In the genomic region with DNA sequence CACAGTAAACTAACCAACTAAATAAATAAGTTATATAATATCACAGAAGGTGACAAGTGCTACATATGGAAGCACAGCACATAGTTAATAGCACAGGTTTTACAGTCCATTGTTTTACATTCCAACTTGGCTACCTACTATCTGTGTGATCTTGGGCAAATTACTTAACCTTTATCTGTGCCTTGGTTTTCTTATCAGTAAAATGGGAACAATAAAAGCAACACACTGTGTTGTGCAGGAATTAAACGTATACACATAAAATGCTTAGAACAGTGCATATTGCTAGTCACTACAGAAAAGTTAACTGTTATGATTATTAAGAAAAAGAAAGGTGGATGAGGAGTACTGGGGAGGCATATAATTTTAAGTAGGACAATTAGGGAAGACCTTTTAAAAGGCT, we compare ENCODE assay signal across 35 cellular contexts. TPM values are rescaled to one million over a fixed set of nuclear protein-coding genes. Genes with fewer than 3 reads are reported as not detected.
DNase-seq lines count a peak whose midpoint lies in the region; ATAC-seq, FAIRE-seq and TF ChIP-seq lines count a peak whose summit lies in the region.
"Had no signal": no experiment of that assay in that cellular context is flagged by ENCODE, and none has a peak within 500 bp of the region (broad histone marks: within the 10 kb centered on the region; RNA-seq: fewer than 3 reads in every experiment).

No MANE protein-coding gene starts in this region.

- no peak overlapping the region for H3K4me3 ChIP-seq in HepG2 (replicated peaks in 1 of 3; ENCODE audit: insufficient read depth in 1 of 3, low read depth in 2 of 3, low read length in 3 of 3)
- H3K4me3 ChIP-seq in right lobe of liver, result no peak overlapping the region
- H3K4me3 ChIP-seq in K562, result no peak overlapping the region
- H3K4me3 ChIP-seq in hepatocyte, result no peak overlapping the region
- H3K4me3 ChIP-seq: A549; BLaER1; BLaER1 treated with 17β-estradiol and CSF1 and Interleukin-3, amounts not matched to agents 10 nM and 100 nM had no signal

- H3K9me3 Mint-ChIP-seq in stimulated activated effector memory CD8-positive, alpha-beta T cell treated with anti-CD3 and anti-CD28 coated beads, Interleukin-12 subunit alpha, Interleukin-12 subunit beta, amount 100 ng/mL, for 72 hours, result no peaks in the 10 kb centered on the region
- H3K9me3 Mint-ChIP-seq: CD14-positive monocyte; CD4-positive, alpha-beta memory T cell; CD4-positive, alpha-beta T cell; CD4-positive, CD25-positive, alpha-beta regulatory T cell; CD8-positive, alpha-beta memory T cell; CD8-positive, alpha-beta T cell had no signal

- DNase-seq in HepG2 (ENCODE audit: low spot score) (no peak), right lobe of liver (no peak), K562 (ENCODE audit: extremely low read depth in 1 of 4, low spot score in 3 of 4) (no peak), hepatocyte (ENCODE audit: low spot score) (no peak)
- DNase-seq in stimulated activated effector memory CD8-positive, alpha-beta T cell treated with anti-CD3 and anti-CD28 coated beads, Interleukin-12 subunit alpha, Interleukin-12 subunit beta, amount 100 ng/mL, for 72 hours (ENCODE audit: low spot score in 2 of 2), result no peak
- DNase-seq: 8988T; ACHN; AML-193; BE2C; C1 segment of cervical spinal cord; Caco-2; Calu3; CD4-positive, alpha-beta memory T cell; CD4-positive, alpha-beta T cell; CD4-positive, CD25-positive, alpha-beta regulatory T cell; CD8-positive, alpha-beta memory T cell; CD8-positive, alpha-beta T cell; COR-L47; DMS 273 treated with DMSO at 0.1 percent for 48 hours; DMS153; DMS53; DMS79; DMS79 treated with DMSO at 0.1 percent for 48 hours; DND-41; EL had no signal

- H3K4me1 ChIP-seq in HepG2 (ENCODE audit: insufficient read depth, low read length), result no peaks in the 10 kb centered on the region
- H3K4me1 ChIP-seq in right lobe of liver, result peaks cover 0 to 4% (median 0%) of the 10 kb centered on the region in 4 donors
- no peaks in the 10 kb centered on the region for H3K4me1 ChIP-seq in K562 (replicated peaks in 1 of 2; ENCODE audit: control insufficient read depth in 2 of 2, insufficient read depth in 2 of 2, low read length in 2 of 2)
- H3K4me1 ChIP-seq in hepatocyte (ENCODE audit: insufficient read depth), result no peaks in the 10 kb centered on the region
- H3K4me1 ChIP-seq: A549; BE2C; BLaER1; BLaER1 treated with 17β-estradiol and CSF1 and Interleukin-3, amounts not matched to agents 10 nM and 100 nM; Caco-2 had no signal

- intact Hi-C loops in HepG2 (cut with micrococcal nuclease; ENCODE audit: unreplicated experiment), result no loop called here
- intact Hi-C loops in right lobe of liver (cut with DNase I), result no loop called here
- intact Hi-C loops in K562 (cut with micrococcal nuclease), result no loop called here

- BruUV-seq in HepG2 (replicated peaks; lab: Mats Ljungman, UMichigan) (no TSS peak), K562 (replicated peaks; lab: Mats Ljungman, UMichigan) (no TSS peak)

- ATAC-seq in HepG2 (no peak), right lobe of liver (no peak), K562 (no peak), GM21825 (IDR thresholded peaks at IDR 0.05; ENCODE audit: unreplicated experiment) (no peak)
- ATAC-seq in stimulated activated effector memory CD8-positive, alpha-beta T cell treated with anti-CD3 and anti-CD28 coated beads, Interleukin-12 subunit alpha, Interleukin-12 subunit beta, amount 100 ng/mL, for 72 hours, result no peak
- ATAC-seq: A549; CD8-positive, alpha-beta T cell had no signal

- POLR2A ChIA-PET in HepG2 (lab: Yijun Ruan, JAX) (no interaction called here), K562 (lab: Yijun Ruan, JAX) (interaction anchor here (1.0 kb wide), 1 partner anchor 12 kb away, joined by 4 read pairs; no protein-coding TSS in a partner anchor)

- TF ChIP-seq CTCF in HepG2 (CRISPR knock-in tag; IDR thresholded peaks at IDR 0.05), result no peak
- TF ChIP-seq CTCF in right lobe of liver (IDR thresholded peaks at IDR 0.05), result no peak
- TF ChIP-seq CTCF in K562 (IDR thresholded peaks at IDR 0.05 in 2 of 3, conservative IDR thresholded peaks at IDR 0.05 in 1 of 3; ENCODE audit: insufficient read depth in 2 of 3, low read depth in 1 of 3, low read length in 3 of 3), result no peak
- TF ChIP-seq CTCF in hepatocyte (IDR thresholded peaks at IDR 0.05; ENCODE audit: poor library complexity), result no peak

- H3K9me3 ChIP-seq in HepG2 (ENCODE audit: low read length) (no peaks in the 10 kb centered on the region), right lobe of liver (no peaks in the 10 kb centered on the region), K562 (replicated peaks; ENCODE audit: control insufficient read depth, insufficient read depth, low read depth, low read length) (no peaks in the 10 kb centered on the region), hepatocyte (ENCODE audit: low read depth) (no peaks in the 10 kb centered on the region)
- H3K9me3 ChIP-seq: A549; BE2C; BLaER1; BLaER1 treated with 17β-estradiol and CSF1 and Interleukin-3, amounts not matched to agents 10 nM and 100 nM; Caco-2 had no signal

- H3K27ac Mint-ChIP-seq in stimulated activated effector memory CD8-positive, alpha-beta T cell treated with anti-CD3 and anti-CD28 coated beads, Interleukin-12 subunit alpha, Interleukin-12 subunit beta, amount 100 ng/mL, for 72 hours, result peak overlapping the region; percentile 7
- H3K27ac Mint-ChIP-seq: B cell; CD4-positive, alpha-beta T cell; CD8-positive, alpha-beta T cell had no signal

- H3K79me2 ChIP-seq in HepG2 (ENCODE audit: insufficient read depth, low read length), result no peaks in the 10 kb centered on the region
- no peaks in the 10 kb centered on the region for H3K79me2 ChIP-seq in K562 (ENCODE audit: control insufficient read depth, insufficient read depth, low read length)
- no peaks in the 10 kb centered on the region for H3K79me2 ChIP-seq in hepatocyte

- no peak overlapping the region for H3K4me3 Mint-ChIP-seq in stimulated activated effector memory CD8-positive, alpha-beta T cell treated with anti-CD3 and anti-CD28 coated beads, Interleukin-12 subunit alpha, Interleukin-12 subunit beta, amount 100 ng/mL, for 72 hours
- H3K4me3 Mint-ChIP-seq: B cell; CD14-positive monocyte; CD4-positive, alpha-beta memory T cell; CD4-positive, alpha-beta T cell; CD4-positive, CD25-positive, alpha-beta regulatory T cell; CD8-positive, alpha-beta memory T cell; CD8-positive, alpha-beta T cell had no signal

- no peaks in the 10 kb centered on the region for H3K4me1 Mint-ChIP-seq in stimulated activated effector memory CD8-positive, alpha-beta T cell treated with anti-CD3 and anti-CD28 coated beads, Interleukin-12 subunit alpha, Interleukin-12 subunit beta, amount 100 ng/mL, for 72 hours
- H3K4me1 Mint-ChIP-seq: B cell; CD14-positive monocyte; CD4-positive, alpha-beta memory T cell; CD8-positive, alpha-beta memory T cell had no signal

- in situ Hi-C loops in HepG2 (cut with HindIII; ENCODE audit: extremely low pct_ligation_motif_present, low pct_unique_long_range_greater_than_20kb), result no loop called here
- in situ Hi-C loops in K562 (cut with MboI), result no loop called here

- H3K4me2 ChIP-seq in HepG2 (ENCODE audit: low read depth, low read length) (no peak overlapping the region), K562 (ENCODE audit: insufficient read depth, low read length) (no peak overlapping the region), hepatocyte (no peak overlapping the region)
- H3K4me2 ChIP-seq: A549; BLaER1; BLaER1 treated with 17β-estradiol and CSF1 and Interleukin-3, amounts not matched to agents 10 nM and 100 nM had no signal

- no peak overlapping the region for H3K9ac ChIP-seq in HepG2 (ENCODE audit: insufficient read depth, low read depth, low read length)
- H3K9ac ChIP-seq in K562 (ENCODE audit: insufficient read depth in 1 of 2, low read depth in 2 of 2, low read length in 2 of 2), result no peak overlapping the region
- H3K9ac ChIP-seq: BLaER1; BLaER1 treated with 17β-estradiol and CSF1 and Interleukin-3, amounts not matched to agents 10 nM and 100 nM had no signal

- WGBS in HepG2 (ENCODE audit: low lambda C conversion rate), result 100% methylated on average over 1 of the region's 1 CpG
- WGBS in right lobe of liver (ENCODE audit: insufficient coverage, low coverage, low lambda C conversion rate, missing lambda C conversion rate), result 77% methylated on average over 1 of the region's 1 CpG
- WGBS in K562 (ENCODE audit: insufficient coverage, low coverage, missing lambda C conversion rate), result 62% methylated on average over 1 of the region's 1 CpG
- WGBS in hepatocyte (ENCODE audit: low lambda C conversion rate, missing lambda C conversion rate), result 84% methylated on average over 1 of the region's 1 CpG

- H3K27ac ChIP-seq in HepG2 (ENCODE audit: extremely low read length, insufficient read depth, low read length) (no peak overlapping the region), right lobe of liver (no peak overlapping the region), K562 (ENCODE audit: extremely low read depth, low read depth, low read length) (no peak overlapping the region), hepatocyte (no peak overlapping the region)
- H3K27ac ChIP-seq: 22Rv1; A549; BLaER1; BLaER1 treated with 17β-estradiol and CSF1 and Interleukin-3, amounts not matched to agents 10 nM and 100 nM; C4-2B had no signal

- H4K20me1 ChIP-seq in HepG2 (ENCODE audit: insufficient read depth, low read length), result no peaks in the 10 kb centered on the region; the same call in 1 of the 2 replicates
- H4K20me1 ChIP-seq in K562 (replicated peaks; ENCODE audit: control insufficient read depth, insufficient read depth, low read length), result no peaks in the 10 kb centered on the region
- H4K20me1 ChIP-seq in hepatocyte (ENCODE audit: insufficient read depth, poor library complexity, severe bottlenecking), result no peaks in the 10 kb centered on the region
- H4K20me1 ChIP-seq: BLaER1; BLaER1 treated with 17β-estradiol and CSF1 and Interleukin-3, amounts not matched to agents 10 nM and 100 nM had no signal

- H2AFZ ChIP-seq in HepG2 (ENCODE audit: low read length) (no peak overlapping the region), K562 (ENCODE audit: low read depth, low read length) (no peak overlapping the region), hepatocyte (no peak overlapping the region)

- no peaks in the 10 kb centered on the region for H3K9me2 ChIP-seq in hepatocyte (replicated peaks; ENCODE audit: insufficient read depth)

- TF ChIP-seq RAD21 in HepG2 (CRISPR knock-in tag; IDR thresholded peaks at IDR 0.05) (no peak), K562 (CRISPR knock-in tag; conservative IDR thresholded peaks at IDR 0.05 in 1 of 2, IDR thresholded peaks at IDR 0.05 in 1 of 2) (no peak)

- H3K27me3 ChIP-seq in HepG2 (ENCODE audit: control insufficient read depth in 1 of 2, insufficient read depth in 2 of 2, low read length in 2 of 2) (no peaks in the 10 kb centered on the region), right lobe of liver (no peaks in the 10 kb centered on the region), K562 (ENCODE audit: control insufficient read depth in 2 of 2, insufficient read depth in 2 of 2, low read length in 2 of 2) (no peaks in the 10 kb centered on the region), hepatocyte (no peaks in the 10 kb centered on the region)
- H3K27me3 ChIP-seq: BE2C; BLaER1; BLaER1 treated with 17β-estradiol and CSF1 and Interleukin-3, amounts not matched to agents 10 nM and 100 nM had no signal

- TF ChIP-seq POLR2A in HepG2 (IDR thresholded peaks at IDR 0.05; ENCODE audit: insufficient read depth in 1 of 2, low read depth in 2 of 2, low read length in 2 of 2), result no peak
- no peak for TF ChIP-seq POLR2A in right lobe of liver (IDR thresholded peaks at IDR 0.05)
- TF ChIP-seq POLR2A in K562 (conservative IDR thresholded peaks at IDR 0.05), result no peak

- FAIRE-seq in HepG2 (lab: Jason Lieb, UNC) (no peak), K562 (lab: Jason Lieb, UNC) (no peak)
- FAIRE-seq: A204.1, A549, D721Med had no signal

- no peaks in the 10 kb centered on the region for H3K36me3 Mint-ChIP-seq in stimulated activated effector memory CD8-positive, alpha-beta T cell treated with anti-CD3 and anti-CD28 coated beads, Interleukin-12 subunit alpha, Interleukin-12 subunit beta, amount 100 ng/mL, for 72 hours

- TF ChIP-seq EP300 in HepG2 (IDR thresholded peaks at IDR 0.05; ENCODE audit: low read depth in 2 of 2, low read length in 2 of 2), result no peak
- TF ChIP-seq EP300 in HepG2 (CRISPR knock-in tag; IDR thresholded peaks at IDR 0.05; ENCODE audit: borderline replicate concordance), result no peak
- TF ChIP-seq EP300 in K562 (IDR thresholded peaks at IDR 0.05; ENCODE audit: low read length), result no peak

- H3K36me3 ChIP-seq in HepG2 (replicated peaks in 1 of 2; ENCODE audit: control insufficient read depth in 1 of 2, insufficient read depth in 2 of 2, low read length in 2 of 2), result peaks cover 0 to 11% of the 10 kb centered on the region in 2 experiments; a peak in 1 of 5 replicates
- no peaks in the 10 kb centered on the region for H3K36me3 ChIP-seq in right lobe of liver
- H3K36me3 ChIP-seq in K562 (ENCODE audit: control insufficient read depth, insufficient read depth, low read length), result peaks cover 21% of the 10 kb centered on the region; the same call in 1 of the 3 replicates
- H3K36me3 ChIP-seq in hepatocyte (replicated peaks; ENCODE audit: insufficient read depth, low read depth), result no peaks in the 10 kb centered on the region

- H3K9me1 ChIP-seq in K562 (ENCODE audit: control insufficient read depth, insufficient read depth, low read length), result no peaks in the 10 kb centered on the region

- CTCF ChIA-PET in HepG2 (lab: Yijun Ruan, JAX; ENCODE audit: low intra/inter-chr PET ratio, low total read pairs), result no interaction called here
- CTCF ChIA-PET in K562 (lab: Yijun Ruan, JAX; ENCODE audit: low intra/inter-chr PET ratio), result no interaction called here

RNA-seq across cellular contexts. Expression of a gene that starts 42.8 kb away (rescaled TPM):
- total RNA-seq in HepG2 (2016; rRNA removed; fragmentation: Illumina TruSeq; extraction: Trizol) (15.9 and 21.5 TPM in 2 replicates), right lobe of liver (10 to 100 TPM; 10.2 to 16.2 (median 12.5) TPM), K562 (2014; rRNA removed) (8.5 and 9.6 TPM in 2 replicates), K562 (2014; rRNA removed; fragmentation: Illumina TruSeq; extraction: Trizol) (7.3 and 10.2 TPM in 2 replicates), K562 (2015; rRNA removed; fragmentation: Illumina TruSeq; extraction: Trizol) (7.4 and 7.9 TPM in 2 replicates), K562 (2021) (9.5 and 10.5 TPM in 2 replicates), hepatocyte (12.9 and 15.2 TPM in 2 replicates)
- 4.8 and 5.5 TPM in 2 replicates for total RNA-seq in HepG2 (2016; cell fraction: cytosol; rRNA removed; fragmentation: Illumina TruSeq; extraction: Trizol; ENCODE audit: low read depth)
- 16.2 and 20.8 TPM in 2 replicates for total RNA-seq in HepG2 (2016; cell fraction: insoluble cytoplasmic fraction; rRNA removed; fragmentation: Illumina TruSeq; extraction: Trizol)
- 9.3 and 10.8 TPM in 2 replicates for total RNA-seq in HepG2 (2016; cell fraction: membrane; rRNA removed; fragmentation: Illumina TruSeq; extraction: Trizol)
- 14.3 and 19.2 TPM in 2 replicates for total RNA-seq in HepG2 (2016; cell fraction: nucleus; rRNA removed; fragmentation: Illumina TruSeq; extraction: Trizol)
- polyA plus RNA-seq in HepG2 (2011; rRNA removed) (12.3 and 12.7 TPM in 2 replicates), K562 (2011; rRNA removed) (15.9 and 18.9 TPM in 2 replicates), K562 (2014; fragmentation: Illumina TruSeq; extraction: Trizol) (6.6 and 8.5 TPM in 2 replicates), K562 (2014; fragmentation: Nextera tagmentation; extraction: Ambion mirVana) (1 to 10 TPM; 2.9 to 3.9 TPM), K562 (2014; rRNA removed) (11.0 and 11.8 TPM in 2 replicates), hepatocyte (10.1 and 13.8 TPM in 2 replicates)
- 8.2 and 8.4 TPM in 2 replicates for polyA plus RNA-seq in HepG2 (2011; cell fraction: cytosol; rRNA removed)
- 46.1 and 49.0 TPM in 2 replicates for polyA plus RNA-seq in HepG2 (2011; cell fraction: nucleus; rRNA removed)
- 7.6 and 9.7 TPM in 2 replicates for polyA plus RNA-seq in HepG2 (2012)
- 1.4 and 2.1 TPM in 2 replicates for polyA plus RNA-seq in HepG2 (2016; cell fraction: cytosol; fragmentation: Illumina TruSeq; extraction: Trizol; ENCODE audit: low read depth)
- polyA plus RNA-seq in HepG2 (2016; cell fraction: insoluble cytoplasmic fraction; fragmentation: Illumina TruSeq; extraction: Trizol; ENCODE audit: low read depth), result 17.9 and 18.5 TPM in 2 replicates
- 4.2 and 4.8 TPM in 2 replicates for polyA plus RNA-seq in HepG2 (2016; cell fraction: membrane; fragmentation: Illumina TruSeq; extraction: Trizol; ENCODE audit: low read depth)
- polyA plus RNA-seq in HepG2 (2016; cell fraction: nucleus; fragmentation: Illumina TruSeq; extraction: Trizol; ENCODE audit: insufficient read depth, low read depth), result 24.4 and 27.4 TPM in 2 replicates
- polyA minus RNA-seq in HepG2 (2011; rRNA and poly(A)+ RNA removed; ENCODE audit: low replicate concordance), result 10.4 and 15.7 TPM in 2 replicates
- 5.7 and 8.4 TPM in 2 replicates for polyA minus RNA-seq in HepG2 (2011; cell fraction: cytosol; rRNA and poly(A)+ RNA removed)
- polyA minus RNA-seq in HepG2 (2011; cell fraction: nucleus; rRNA and poly(A)+ RNA removed), result 12.0 and 16.7 TPM in 2 replicates
- 51.0 and 72.8 TPM in 2 replicates for total RNA-seq in K562 (2011; cell fraction: chromatin; rRNA removed; ENCODE audit: low replicate concordance)
- 14.2 and 14.7 TPM in 2 replicates for total RNA-seq in K562 (2011; cell fraction: nucleolus; rRNA removed)
- 34.2 and 46.8 TPM in 2 replicates for total RNA-seq in K562 (2011; cell fraction: nucleoplasm; rRNA removed)
- 7.2 and 10.9 TPM in 2 replicates for polyA plus RNA-seq in K562 (2011; cell fraction: cytosol; rRNA removed)
- polyA plus RNA-seq in K562 (2011; cell fraction: nucleus; rRNA removed), result 54.3 and 62.6 TPM in 2 replicates
- 4.6 and 9.1 TPM in 2 replicates for polyA plus RNA-seq in K562 (2012)
- 24.1 and 24.7 TPM in 2 replicates for polyA minus RNA-seq in K562 (2011; rRNA and poly(A)+ RNA removed)
- polyA minus RNA-seq in K562 (2011; cell fraction: cytosol; rRNA and poly(A)+ RNA removed), result 2.7 and 8.6 TPM in 2 replicates
- polyA minus RNA-seq in K562 (2011; cell fraction: nucleus; rRNA and poly(A)+ RNA removed), result 10.9 and 15.9 TPM in 2 replicates
